In genomic region chr13:90355162-90355751, GRCh38 we compare ENCODE assay signal across 21 cellular contexts.
DNase-seq lines count a peak whose midpoint lies in the region; ATAC-seq, FAIRE-seq and TF ChIP-seq lines count a peak whose summit lies in the region.
"Had no signal": no experiment of that assay in that cellular context is flagged by ENCODE, and none has a peak within 500 bp of the region (broad histone marks: within the 10 kb centered on the region; RNA-seq: fewer than 3 reads in every experiment).

No MANE protein-coding gene starts in this region.

- no peaks in the 10 kb centered on the region for H3K27me3 Mint-ChIP-seq in WTC11 (ENCODE audit: low read depth)
- H3K27me3 Mint-ChIP-seq: CD4-positive, alpha-beta T cell; IgD-negative memory B cell had no signal

- H3K4me1 ChIP-seq in HepG2 (ENCODE audit: insufficient read depth, low read length) = no peaks in the 10 kb centered on the region
- no peaks in the 10 kb centered on the region for H3K4me1 ChIP-seq in right lobe of liver
- no peaks in the 10 kb centered on the region for H3K4me1 ChIP-seq in kidney (ENCODE audit: control insufficient read depth in 1 of 2, insufficient read depth in 1 of 2, low read depth in 1 of 2, low read length in 2 of 2)
- H3K4me1 ChIP-seq: Caco-2 had no signal

- peaks cover 11% of the 10 kb centered on the region for H3K4me1 Mint-ChIP-seq in WTC11
- H3K4me1 Mint-ChIP-seq: IgD-negative memory B cell had no signal

- intact Hi-C loops in HepG2 (cut with micrococcal nuclease; ENCODE audit: unreplicated experiment) = no loop called here
- intact Hi-C loops in right lobe of liver (cut with DNase I) = no loop called here
- intact Hi-C loops in kidney (cut with DNase I) = no loop called here
- intact Hi-C loops in posterior cingulate gyrus (cut with DNase I) = no loop called here

- in situ Hi-C loops in HepG2 (cut with HindIII; ENCODE audit: extremely low pct_ligation_motif_present, low pct_unique_long_range_greater_than_20kb) = no loop called here

- FAIRE-seq in HepG2 (lab: Jason Lieb, UNC) (no peak), kidney (lab: Jason Lieb, UNC) (peak; percentile 90)
- FAIRE-seq: D721Med had no signal

- POLR2A ChIA-PET in HepG2 (lab: Yijun Ruan, JAX) (no interaction called here), WTC11 (lab: Charles Lee) (no interaction called here)

- no peaks in the 10 kb centered on the region for H3K79me2 ChIP-seq in HepG2 (ENCODE audit: insufficient read depth, low read length)

- no peak for TF ChIP-seq POLR2A in HepG2 (IDR thresholded peaks at IDR 0.05; ENCODE audit: insufficient read depth in 1 of 2, low read depth in 2 of 2, low read length in 2 of 2)
- no peak for TF ChIP-seq POLR2A in right lobe of liver (IDR thresholded peaks at IDR 0.05)

- no peak overlapping the region for H3K4me2 ChIP-seq in HepG2 (ENCODE audit: low read depth, low read length)

- WGBS in HepG2 (ENCODE audit: low lambda C conversion rate) = 5% methylated on average over 1 of the region's 1 CpG
- WGBS in right lobe of liver (ENCODE audit: insufficient coverage, low coverage, low lambda C conversion rate, missing lambda C conversion rate) = 47% methylated on average over 1 of the region's 1 CpG

- H3K4me3 Mint-ChIP-seq in WTC11 = no peak overlapping the region
- H3K4me3 Mint-ChIP-seq: CD4-positive, alpha-beta T cell; HFFc6; IgD-negative memory B cell had no signal

- H4K20me1 ChIP-seq in HepG2 (ENCODE audit: insufficient read depth, low read length) = no peaks in the 10 kb centered on the region

- H3K27ac Mint-ChIP-seq in WTC11 = no peak overlapping the region
- H3K27ac Mint-ChIP-seq: CD4-positive, alpha-beta T cell; HFFc6; IgD-negative memory B cell had no signal

- no peaks in the 10 kb centered on the region for H3K36me3 Mint-ChIP-seq in WTC11
- H3K36me3 Mint-ChIP-seq: IgD-negative memory B cell had no signal

- TF ChIP-seq EP300 in HepG2 (IDR thresholded peaks at IDR 0.05; ENCODE audit: low read depth in 2 of 2, low read length in 2 of 2) = no peak
- TF ChIP-seq EP300 in HepG2 (CRISPR knock-in tag; IDR thresholded peaks at IDR 0.05; ENCODE audit: borderline replicate concordance) = no peak

- DNase-seq in HepG2 (ENCODE audit: low spot score) (no peak), right lobe of liver (no peak), WTC11 (ENCODE audit: low spot score) (no peak), kidney (no peak), medulla oblongata (ENCODE audit: extremely low spot score) (no peak), posterior cingulate gyrus (no peak)
- no peak for DNase-seq in stimulated activated CD4-positive, alpha-beta T cell treated with anti-CD3 and anti-CD28 coated beads, Interleukin-4, amount 100 ng/mL, for 24 hours
- DNase-seq: ACHN; AML-193; Caco-2; CD4-positive, alpha-beta T cell; GF-D8; GOT3; H7; HFFc6 had no signal

- TF ChIP-seq RAD21 in HepG2 (CRISPR knock-in tag; IDR thresholded peaks at IDR 0.05) = no peak

- H3K36me3 ChIP-seq in HepG2 (replicated peaks in 1 of 2; ENCODE audit: control insufficient read depth in 1 of 2, insufficient read depth in 2 of 2, low read length in 2 of 2) (no peaks in the 10 kb centered on the region), right lobe of liver (no peaks in the 10 kb centered on the region), kidney (ENCODE audit: control insufficient read depth in 1 of 2, insufficient read depth in 2 of 2, low read length in 2 of 2) (no peaks in the 10 kb centered on the region)

- CTCF ChIA-PET in HepG2 (lab: Yijun Ruan, JAX; ENCODE audit: low intra/inter-chr PET ratio, low total read pairs) = no interaction called here
- CTCF ChIA-PET in WTC11 (lab: Charles Lee) = no interaction called here

- H3K4me3 ChIP-seq in HepG2 (replicated peaks in 1 of 3; ENCODE audit: insufficient read depth in 1 of 3, low read depth in 2 of 3, low read length in 3 of 3) = no peak overlapping the region
- no peak overlapping the region for H3K4me3 ChIP-seq in right lobe of liver
- no peak overlapping the region for H3K4me3 ChIP-seq in kidney (ENCODE audit: low read length in 2 of 2)

- peaks cover 49% of the 10 kb centered on the region for H3K9me3 ChIP-seq in HepG2 (ENCODE audit: low read length)
- H3K9me3 ChIP-seq in right lobe of liver = no peaks in the 10 kb centered on the region
- H3K9me3 ChIP-seq in kidney (ENCODE audit: control insufficient read depth in 1 of 2, low read length in 2 of 2) = no peaks in the 10 kb centered on the region
- H3K9me3 ChIP-seq: Caco-2 had no signal

- H2AFZ ChIP-seq in HepG2 (ENCODE audit: low read length) = no peak overlapping the region

- peaks cover 6% of the 10 kb centered on the region for H3K9me3 Mint-ChIP-seq in WTC11
- H3K9me3 Mint-ChIP-seq: HFFc6 had no signal

- no peak for TF ChIP-seq CTCF in HepG2 (CRISPR knock-in tag; IDR thresholded peaks at IDR 0.05)
- no peak for TF ChIP-seq CTCF in right lobe of liver (IDR thresholded peaks at IDR 0.05)
- no peak for TF ChIP-seq CTCF in WTC11 (IDR thresholded peaks at IDR 0.05)
- no peak for TF ChIP-seq CTCF in kidney (IDR thresholded peaks at IDR 0.05; ENCODE audit: borderline replicate concordance, extremely low read depth, insufficient read depth)

- BruUV-seq in HepG2 (replicated peaks; lab: Mats Ljungman, UMichigan) = no TSS peak

- ATAC-seq in HepG2 (no peak), right lobe of liver (no peak), WTC11 (no peak)
- ATAC-seq: HCT116 had no signal

- H3K27ac ChIP-seq in HepG2 (ENCODE audit: extremely low read length, insufficient read depth, low read length) (no peak overlapping the region), right lobe of liver (no peak overlapping the region), kidney (ENCODE audit: low read depth in 2 of 2, low read length in 2 of 2) (no peak overlapping the region)
- H3K27ac ChIP-seq: 22Rv1, C4-2B, HL-60 had no signal

- H3K27me3 ChIP-seq in HepG2 (ENCODE audit: control insufficient read depth in 1 of 2, insufficient read depth in 2 of 2, low read length in 2 of 2) = no peaks in the 10 kb centered on the region
- no peaks in the 10 kb centered on the region for H3K27me3 ChIP-seq in right lobe of liver

- no peak overlapping the region for H3K9ac ChIP-seq in HepG2 (ENCODE audit: insufficient read depth, low read depth, low read length)
- no peak overlapping the region for H3K9ac ChIP-seq in kidney (ENCODE audit: low read length in 2 of 2)

TF ChIP-seq in HepG2, 621 proteins besides CTCF, POLR2A, EP300 and RAD21:
- TF ChIP-seq ZNF746 (CRISPR knock-in tag; IDR thresholded peaks at IDR 0.05) = no peak
- TF ChIP-seq ZNF782 (CRISPR knock-in tag; IDR thresholded peaks at IDR 0.05; ENCODE audit: borderline replicate concordance) = no peak
- TF ChIP-seq MAFK (conservative IDR thresholded peaks at IDR 0.05 in 1 of 2, IDR thresholded peaks at IDR 0.05 in 1 of 2; ENCODE audit: low read length in 2 of 2) = peak; percentile 18 to 76; a peak in 3 of 4 replicates
- TF ChIP-seq ZNF451 (CRISPR knock-in tag; IDR thresholded peaks at IDR 0.05) = no peak
- peak; percentile 51; the same call in 1 of the 2 replicates for TF ChIP-seq MAFF (IDR thresholded peaks at IDR 0.05; ENCODE audit: low read depth, low read length)
- no peak for TF ChIP-seq RNF219 (CRISPR knock-in tag; IDR thresholded peaks at IDR 0.05)

TF ChIP-seq in WTC11, 78 proteins besides CTCF, POLR2A, EP300 and RAD21:
- TF ChIP-seq RELA (CRISPR knock-in tag; IDR thresholded peaks at IDR 0.05; ENCODE audit: borderline replicate concordance) (no peak), HMGA2 (CRISPR knock-in tag; IDR thresholded peaks at IDR 0.05) (peak; percentile 95)
